Comparison of ENCODE assay signal across 21 cellular contexts in the genomic region with DNA sequence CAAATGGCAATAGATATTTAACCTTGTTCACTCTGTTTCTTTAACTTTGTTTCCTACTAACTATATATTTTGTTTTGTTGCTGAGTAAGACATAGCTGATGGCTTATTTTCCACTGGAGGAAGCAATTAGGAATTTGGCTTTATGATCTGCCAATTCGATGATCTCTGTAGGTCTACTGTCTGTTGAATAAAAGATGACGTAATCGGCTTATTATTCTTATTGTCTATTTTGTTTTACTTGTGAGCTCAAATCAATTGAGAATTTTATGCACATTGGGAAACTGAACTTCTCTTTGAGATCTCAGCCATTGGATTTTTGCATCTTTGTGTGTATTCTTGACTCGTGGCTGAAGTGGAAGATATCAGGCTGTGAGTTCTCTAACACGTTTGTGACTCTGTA.
DNase-seq lines count a peak whose midpoint lies in the region; ATAC-seq, FAIRE-seq and TF ChIP-seq lines count a peak whose summit lies in the region.
"Had no signal": no experiment of that assay in that cellular context is flagged by ENCODE, and none has a peak within 500 bp of the region (broad histone marks: within the 10 kb centered on the region; RNA-seq: fewer than 3 reads in every experiment).

No MANE protein-coding gene starts in this region.

- H3K9me1 ChIP-seq in IMR-90 (ENCODE audit: insufficient read depth, low read length) (no peaks in the 10 kb centered on the region), K562 (ENCODE audit: control insufficient read depth, insufficient read depth, low read length) (no peaks in the 10 kb centered on the region)

- H3K79me1 ChIP-seq in IMR-90 (ENCODE audit: low read depth in 1 of 2, low read length in 2 of 2), result no peaks in the 10 kb centered on the region

- no peak overlapping the region for H3K4ac ChIP-seq in IMR-90 (ENCODE audit: low read depth, low read length)

- DNase-seq in HepG2 (ENCODE audit: low spot score), result no peak
- DNase-seq in right lobe of liver, result no peak
- DNase-seq in IMR-90, result no peak
- DNase-seq in K562 (ENCODE audit: extremely low read depth in 1 of 4, low spot score in 3 of 4), result no peak
- no peak for DNase-seq in ureter (ENCODE audit: low spot score)
- no peak for DNase-seq in cerebellar nuclear complex (lab: John Stamatoyannopoulos, UW)
- DNase-seq: AML-193; Caco-2; Calu3; CD4-positive, alpha-beta T cell; CD8-positive, alpha-beta T cell; DMS79 treated with DMSO at 0.1 percent for 48 hours; GF-D8 had no signal

- no peak overlapping the region for H2BK15ac ChIP-seq in IMR-90 (ENCODE audit: low read depth, low read length)

- H3K36me3 ChIP-seq in HepG2 (replicated peaks in 1 of 2; ENCODE audit: control insufficient read depth in 1 of 2, insufficient read depth in 2 of 2, low read length in 2 of 2) (no peaks in the 10 kb centered on the region), right lobe of liver (no peaks in the 10 kb centered on the region), IMR-90 (ENCODE audit: control insufficient read depth, insufficient read depth, low read length) (no peaks in the 10 kb centered on the region), K562 (ENCODE audit: control insufficient read depth, insufficient read depth, low read length) (no peaks in the 10 kb centered on the region)
- H3K36me3 ChIP-seq: BLaER1 treated with 17β-estradiol and CSF1 and Interleukin-3, amounts not matched to agents 10 nM and 100 nM had no signal

- H3K56ac ChIP-seq in IMR-90 (ENCODE audit: extremely low read depth, insufficient read depth, low read length), result no peak overlapping the region

- H3K14ac ChIP-seq in IMR-90 (replicated peaks; ENCODE audit: low read depth, low read length), result no peak overlapping the region

- H2BK5ac ChIP-seq in IMR-90 (ENCODE audit: low read depth, low read length, poor library complexity, severe bottlenecking), result no peak overlapping the region

- H3K4me3 ChIP-seq in HepG2 (replicated peaks in 1 of 3; ENCODE audit: insufficient read depth in 1 of 3, low read depth in 2 of 3, low read length in 3 of 3), result no peak overlapping the region
- no peak overlapping the region for H3K4me3 ChIP-seq in right lobe of liver
- H3K4me3 ChIP-seq in IMR-90 (ENCODE audit: insufficient read depth, low read depth, low read length), result no peak overlapping the region
- no peak overlapping the region for H3K4me3 ChIP-seq in K562
- H3K4me3 ChIP-seq: A549; BLaER1 treated with 17β-estradiol and CSF1 and Interleukin-3, amounts not matched to agents 10 nM and 100 nM had no signal

- H4K20me1 ChIP-seq in HepG2 (ENCODE audit: insufficient read depth, low read length) (no peaks in the 10 kb centered on the region), IMR-90 (ENCODE audit: insufficient read depth, low read length) (no peaks in the 10 kb centered on the region), K562 (replicated peaks; ENCODE audit: control insufficient read depth, insufficient read depth, low read length) (no peaks in the 10 kb centered on the region)
- H4K20me1 ChIP-seq: BLaER1 treated with 17β-estradiol and CSF1 and Interleukin-3, amounts not matched to agents 10 nM and 100 nM had no signal

- TF ChIP-seq RAD21 in HepG2 (CRISPR knock-in tag; IDR thresholded peaks at IDR 0.05) (no peak), IMR-90 (IDR thresholded peaks at IDR 0.05; ENCODE audit: low read length) (no peak), K562 (CRISPR knock-in tag; conservative IDR thresholded peaks at IDR 0.05 in 1 of 2, IDR thresholded peaks at IDR 0.05 in 1 of 2) (no peak)

- H4K8ac ChIP-seq in IMR-90 (ENCODE audit: low read depth in 2 of 2, low read length in 2 of 2), result no peak overlapping the region

- ATAC-seq in HepG2 (no peak), right lobe of liver (no peak), IMR-90 (ENCODE audit: low read depth) (no peak), K562 (no peak)
- ATAC-seq: A549; CD8-positive, alpha-beta T cell had no signal

- in situ Hi-C loops in HepG2 (cut with HindIII; ENCODE audit: extremely low pct_ligation_motif_present, low pct_unique_long_range_greater_than_20kb) (no loop called here), IMR-90 (cut with MboI; ENCODE audit: low sequenced_read_pairs) (no loop called here), K562 (cut with MboI) (no loop called here)

- H4K91ac ChIP-seq in IMR-90 (ENCODE audit: insufficient read depth, low read depth, low read length), result no peak overlapping the region

- FAIRE-seq in HepG2 (lab: Jason Lieb, UNC), result no peak
- FAIRE-seq in K562 (lab: Jason Lieb, UNC), result no peak
- FAIRE-seq: A549, D721Med, G401.6, GM12892, GM18507 had no signal

- dilution Hi-C loops in IMR-90 (cut with HindIII; ENCODE audit: low sequenced_read_pairs, unreplicated experiment), result no loop called here

- H3K4me1 ChIP-seq in HepG2 (ENCODE audit: insufficient read depth, low read length), result no peaks in the 10 kb centered on the region
- no peaks in the 10 kb centered on the region for H3K4me1 ChIP-seq in right lobe of liver
- H3K4me1 ChIP-seq in IMR-90 (ENCODE audit: control insufficient read depth, insufficient read depth, low read length), result no peaks in the 10 kb centered on the region
- no peaks in the 10 kb centered on the region for H3K4me1 ChIP-seq in K562 (replicated peaks in 1 of 2; ENCODE audit: control insufficient read depth in 2 of 2, insufficient read depth in 2 of 2, low read length in 2 of 2)
- H3K4me1 ChIP-seq: BLaER1 treated with 17β-estradiol and CSF1 and Interleukin-3, amounts not matched to agents 10 nM and 100 nM had no signal

- H3K9ac ChIP-seq in HepG2 (ENCODE audit: insufficient read depth, low read depth, low read length), result no peak overlapping the region
- no peak overlapping the region for H3K9ac ChIP-seq in IMR-90 (ENCODE audit: low read depth, low read length)
- no peak overlapping the region for H3K9ac ChIP-seq in K562 (ENCODE audit: insufficient read depth in 1 of 2, low read depth in 2 of 2, low read length in 2 of 2)
- H3K9ac ChIP-seq: BLaER1 treated with 17β-estradiol and CSF1 and Interleukin-3, amounts not matched to agents 10 nM and 100 nM had no signal

- no peak overlapping the region for H3K4me2 ChIP-seq in HepG2 (ENCODE audit: low read depth, low read length)
- H3K4me2 ChIP-seq in IMR-90 (ENCODE audit: low read depth, low read length), result no peak overlapping the region
- H3K4me2 ChIP-seq in K562 (ENCODE audit: insufficient read depth, low read length), result no peak overlapping the region
- H3K4me2 ChIP-seq: A549; BLaER1 treated with 17β-estradiol and CSF1 and Interleukin-3, amounts not matched to agents 10 nM and 100 nM had no signal

- no peak overlapping the region for H3K18ac ChIP-seq in IMR-90 (ENCODE audit: low read depth, low read length)

- no peak overlapping the region for H2BK120ac ChIP-seq in IMR-90 (ENCODE audit: low read depth, low read length)

- WGBS in HepG2 (ENCODE audit: low lambda C conversion rate), result 33% methylated on average over 5 of the region's 5 CpGs
- WGBS in right lobe of liver (ENCODE audit: insufficient coverage, low coverage, low lambda C conversion rate, missing lambda C conversion rate), result 50% methylated on average over 5 of the region's 5 CpGs
- WGBS in IMR-90 (ENCODE audit: extremely low coverage in 2 of 2, insufficient read length in 1 of 2), 2 experiments, result 83% methylated on average over 1 of the region's 5 CpGs; no CpG with 5 or more reads in 1 of the 2 experiments
- 0% methylated on average over 4 of the region's 5 CpGs for WGBS in K562 (ENCODE audit: insufficient coverage, low coverage, missing lambda C conversion rate)

- TF ChIP-seq EP300 in HepG2 (IDR thresholded peaks at IDR 0.05; ENCODE audit: low read depth in 2 of 2, low read length in 2 of 2) (no peak), HepG2 (CRISPR knock-in tag; IDR thresholded peaks at IDR 0.05; ENCODE audit: borderline replicate concordance) (no peak), K562 (IDR thresholded peaks at IDR 0.05; ENCODE audit: low read length) (no peak)

- no peak overlapping the region for H4K5ac ChIP-seq in IMR-90 (ENCODE audit: low read depth, low read length)

- no peak overlapping the region for H3K23ac ChIP-seq in IMR-90 (ENCODE audit: low read depth, low read length)

- intact Hi-C loops in HepG2 (cut with micrococcal nuclease; ENCODE audit: unreplicated experiment) (no loop called here), right lobe of liver (cut with DNase I) (no loop called here), IMR-90 (cut with micrococcal nuclease) (no loop called here), K562 (cut with micrococcal nuclease) (no loop called here)

- H3K27me3 ChIP-seq in HepG2 (ENCODE audit: control insufficient read depth in 1 of 2, insufficient read depth in 2 of 2, low read length in 2 of 2) (no peaks in the 10 kb centered on the region), right lobe of liver (no peaks in the 10 kb centered on the region), IMR-90 (ENCODE audit: control insufficient read depth, insufficient read depth, low read length) (no peaks in the 10 kb centered on the region), K562 (ENCODE audit: control insufficient read depth in 2 of 2, insufficient read depth in 2 of 2, low read length in 2 of 2) (no peaks in the 10 kb centered on the region)
- H3K27me3 ChIP-seq: BLaER1 treated with 17β-estradiol and CSF1 and Interleukin-3, amounts not matched to agents 10 nM and 100 nM had no signal

- H2BK20ac ChIP-seq in IMR-90 (ENCODE audit: low read depth, low read length), result no peak overlapping the region

- POLR2A ChIA-PET in HepG2 (lab: Yijun Ruan, JAX), result no interaction called here
- POLR2A ChIA-PET in IMR-90 (lab: Charles Lee; ENCODE audit: unreplicated experiment), result no interaction called here
- POLR2A ChIA-PET in K562 (lab: Yijun Ruan, JAX), result no interaction called here

- H2AFZ ChIP-seq in HepG2 (ENCODE audit: low read length), result no peak overlapping the region
- no peak overlapping the region for H2AFZ ChIP-seq in IMR-90 (replicated peaks; ENCODE audit: low read length, poor library complexity)
- no peak overlapping the region for H2AFZ ChIP-seq in K562 (ENCODE audit: low read depth, low read length)

- H3K79me2 ChIP-seq in HepG2 (ENCODE audit: insufficient read depth, low read length) (no peaks in the 10 kb centered on the region), K562 (ENCODE audit: control insufficient read depth, insufficient read depth, low read length) (no peaks in the 10 kb centered on the region)

- H3K27ac ChIP-seq in HepG2 (ENCODE audit: extremely low read length, insufficient read depth, low read length), result no peak overlapping the region
- H3K27ac ChIP-seq in right lobe of liver, result no peak overlapping the region
- no peak overlapping the region for H3K27ac ChIP-seq in IMR-90 (ENCODE audit: insufficient read depth, low read length)
- no peak overlapping the region for H3K27ac ChIP-seq in K562 (ENCODE audit: extremely low read depth, low read depth, low read length)
- H3K27ac ChIP-seq: 22Rv1; A549; BLaER1 treated with 17β-estradiol and CSF1 and Interleukin-3, amounts not matched to agents 10 nM and 100 nM; C4-2B had no signal

- H2AK9ac ChIP-seq in IMR-90 (replicated peaks; ENCODE audit: low read depth, low read length, poor library complexity), result no peak overlapping the region

- no TSS peak for BruUV-seq in HepG2 (replicated peaks; lab: Mats Ljungman, UMichigan)
- BruUV-seq in IMR-90 (replicated peaks; lab: Mats Ljungman, UMichigan), result no TSS peak
- BruUV-seq in K562 (replicated peaks; lab: Mats Ljungman, UMichigan), result no TSS peak

- CTCF ChIA-PET in HepG2 (lab: Yijun Ruan, JAX; ENCODE audit: low intra/inter-chr PET ratio, low total read pairs), result no interaction called here
- CTCF ChIA-PET in IMR-90 (lab: Yijun Ruan, JAX), result no interaction called here
- CTCF ChIA-PET in K562 (lab: Yijun Ruan, JAX; ENCODE audit: low intra/inter-chr PET ratio), result no interaction called here

- no peak overlapping the region for H2AK5ac ChIP-seq in IMR-90 (ENCODE audit: low read depth, low read length)

- TF ChIP-seq POLR2A in HepG2 (IDR thresholded peaks at IDR 0.05; ENCODE audit: insufficient read depth in 1 of 2, low read depth in 2 of 2, low read length in 2 of 2), result no peak
- TF ChIP-seq POLR2A in right lobe of liver (IDR thresholded peaks at IDR 0.05), result no peak
- TF ChIP-seq POLR2A in IMR-90 (IDR thresholded peaks at IDR 0.05; ENCODE audit: low read depth, low read length), result no peak
- no peak for TF ChIP-seq POLR2A in K562 (conservative IDR thresholded peaks at IDR 0.05)

- no peak for TF ChIP-seq CTCF in HepG2 (CRISPR knock-in tag; IDR thresholded peaks at IDR 0.05)
- TF ChIP-seq CTCF in right lobe of liver (IDR thresholded peaks at IDR 0.05), result no peak
- no peak for TF ChIP-seq CTCF in IMR-90 (conservative IDR thresholded peaks at IDR 0.05; ENCODE audit: low read depth, low read length)
- no peak for TF ChIP-seq CTCF in K562 (IDR thresholded peaks at IDR 0.05 in 2 of 3, conservative IDR thresholded peaks at IDR 0.05 in 1 of 3; ENCODE audit: insufficient read depth in 2 of 3, low read depth in 1 of 3, low read length in 3 of 3)

- peaks cover 56% of the 10 kb centered on the region for H3K9me3 ChIP-seq in HepG2 (ENCODE audit: low read length)
- no peaks in the 10 kb centered on the region for H3K9me3 ChIP-seq in right lobe of liver
- H3K9me3 ChIP-seq in IMR-90 (ENCODE audit: control insufficient read depth, insufficient read depth, low read length), result no peaks in the 10 kb centered on the region
- H3K9me3 ChIP-seq in K562 (replicated peaks; ENCODE audit: control insufficient read depth, insufficient read depth, low read depth, low read length), result no peaks in the 10 kb centered on the region
- H3K9me3 ChIP-seq: A549; BLaER1 treated with 17β-estradiol and CSF1 and Interleukin-3, amounts not matched to agents 10 nM and 100 nM; Caco-2 had no signal
